In genomic region chr15:79431636-79432344, GRCh38 we compare ENCODE assay signal across 1 cellular context.
TF ChIP-seq lines count a peak whose summit lies in the region.

TSS of gene MINAR1 (plus strand) at chr15:79432336. CDS start at chr15:79456148, 23,812 bp downstream.

TF ChIP-seq in WTC11, 78 proteins besides CTCF, POLR2A, EP300 and RAD21 (continued from another document):
- peak; percentile 56; the same call in 1 of the 2 replicates for TF ChIP-seq KAT7 (CRISPR knock-in tag; IDR thresholded peaks at IDR 0.05; ENCODE audit: borderline replicate concordance)
TF ChIP-seq in WTC11: peak in this region for 8.
